ENCODE assay signal across 8 cellular contexts in the genomic region with DNA sequence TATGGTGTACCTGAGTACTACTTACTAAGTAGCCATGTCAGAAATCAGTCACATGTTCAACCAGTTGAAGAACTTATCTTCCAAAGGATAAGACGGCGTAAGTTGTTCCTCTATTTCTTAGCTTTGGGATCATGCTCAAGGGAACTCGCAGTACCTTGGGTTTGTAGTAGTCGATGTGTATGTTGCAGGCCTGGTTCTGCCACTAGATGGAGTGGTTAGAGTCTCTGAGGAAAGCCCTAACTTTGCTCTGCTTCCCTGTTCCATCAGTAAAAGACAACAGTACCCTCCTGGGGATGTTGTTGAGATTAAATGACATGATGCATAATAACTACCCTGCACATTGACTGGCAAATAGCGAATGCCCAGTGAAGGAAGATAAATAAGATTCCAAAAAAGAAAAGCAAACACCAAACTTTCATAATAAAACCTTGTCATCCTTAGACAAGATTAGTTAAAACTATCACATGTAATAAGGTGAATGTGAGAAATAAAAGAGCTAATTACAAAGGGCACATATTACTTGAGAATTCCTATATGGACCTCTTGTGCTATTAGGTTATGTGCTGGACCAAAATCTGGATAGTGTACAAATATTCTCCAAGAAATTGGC.
DNase-seq lines count a peak whose midpoint lies in the region; ATAC-seq and TF ChIP-seq lines count a peak whose summit lies in the region.

No MANE protein-coding gene starts in this region.

- in situ Hi-C loops in GM13976 (cut with MboI; ENCODE audit: low sequenced_read_pairs, unreplicated experiment): no loop called here

- H3K9me3 ChIP-seq in A673 (ENCODE audit: low read depth, low read length, poor library complexity, severe bottlenecking): no peaks in the 10 kb centered on the region
- no peaks in the 10 kb centered on the region for H3K9me3 ChIP-seq in CD8-positive, alpha-beta memory T cell (ENCODE audit: low read length)
- H3K9me3 ChIP-seq in aorta (ENCODE audit: control insufficient read depth, low read length): no peaks in the 10 kb centered on the region

- no peaks in the 10 kb centered on the region for H3K4me1 Mint-ChIP-seq in CD8-positive, alpha-beta memory T cell

- H3K9me3 Mint-ChIP-seq in CD8-positive, alpha-beta memory T cell: no peaks in the 10 kb centered on the region

- H3K4me3 Mint-ChIP-seq in CD8-positive, alpha-beta memory T cell: no peak overlapping the region

- TF ChIP-seq CTCF in A673 (conservative IDR thresholded peaks at IDR 0.05; ENCODE audit: low read depth, low read length) (peak; percentile 54), GM13976 (IDR thresholded peaks at IDR 0.05; ENCODE audit: borderline replicate concordance, control extremely low read depth, extremely low read depth, insufficient read depth, missing control alignments) (peak; percentile 27)

- CTCF ChIA-PET in A673 (lab: Charles Lee): no interaction called here
- CTCF ChIA-PET in CD8-positive, alpha-beta memory T cell (lab: Charles Lee): no interaction called here

- no peaks in the 10 kb centered on the region for H3K36me3 Mint-ChIP-seq in CD8-positive, alpha-beta memory T cell

- intact Hi-C loops in A673 (cut with micrococcal nuclease; ENCODE audit: unreplicated experiment): no loop called here
- intact Hi-C loops in aorta (cut with DNase I): no loop called here

- no peaks in the 10 kb centered on the region for H3K4me1 ChIP-seq in A673 (ENCODE audit: insufficient read depth, low read length, poor library complexity, severe bottlenecking)
- H3K4me1 ChIP-seq in CD8-positive, alpha-beta memory T cell (ENCODE audit: insufficient read depth, low read length): no peaks in the 10 kb centered on the region
- no peaks in the 10 kb centered on the region for H3K4me1 ChIP-seq in aorta (ENCODE audit: control insufficient read depth in 1 of 2, insufficient read depth in 2 of 2, low read length in 2 of 2)

- peak; percentile 40 for DNase-seq in A673 (ENCODE audit: low spot score)
- DNase-seq in GM13976 (ENCODE audit: low spot score): no peak
- DNase-seq in OCI-M1 (lab: John Stamatoyannopoulos, UW): peak; percentile 5
- peak; percentile 3 for DNase-seq in globus pallidus (ENCODE audit: low spot score)
- no peak for DNase-seq in CD8-positive, alpha-beta memory T cell
- DNase-seq in NCI-H1436 treated with DMSO at 0.1 percent for 48 hours (lab: John Stamatoyannopoulos, UW): no peak
- no peak for DNase-seq in aorta

- POLR2A ChIA-PET in A673 (lab: Charles Lee; ENCODE audit: low non-redundant PET): no interaction called here
- POLR2A ChIA-PET in CD8-positive, alpha-beta memory T cell (lab: Charles Lee): no interaction called here

- H3K27me3 Mint-ChIP-seq in CD8-positive, alpha-beta memory T cell: peaks cover 0 to 3% of the 10 kb centered on the region in 2 donors

- WGBS in aorta, 2 donors: 51 to 52% methylated on average over 5 of the region's 5 CpGs

- no peaks in the 10 kb centered on the region for H3K27me3 ChIP-seq in A673 (replicated peaks; ENCODE audit: insufficient read depth, low read depth, low read length, poor library complexity)
- no peaks in the 10 kb centered on the region for H3K27me3 ChIP-seq in CD8-positive, alpha-beta memory T cell (ENCODE audit: insufficient read depth, low read length, poor library complexity, severe bottlenecking)
- H3K27me3 ChIP-seq in aorta (ENCODE audit: control insufficient read depth in 1 of 2, insufficient read depth in 2 of 2, low read length in 1 of 2): no peaks in the 10 kb centered on the region

- no peak overlapping the region for H3K4me3 ChIP-seq in A673 (ENCODE audit: low read depth, low read length, poor library complexity, severe bottlenecking)
- no peak overlapping the region for H3K4me3 ChIP-seq in CD8-positive, alpha-beta memory T cell (ENCODE audit: low read length)
- no peak overlapping the region for H3K4me3 ChIP-seq in aorta (ENCODE audit: low read length in 2 of 2)

- H3K27ac ChIP-seq in A673 (ENCODE audit: low read depth, low read length, poor library complexity, severe bottlenecking) (no peak overlapping the region), aorta (ENCODE audit: low read depth in 1 of 2, low read length in 2 of 2) (no peak overlapping the region)
- no peak overlapping the region for H3K27ac ChIP-seq in CD8-positive, alpha-beta memory T cell (ENCODE audit: low read depth, low read length)

- H3K36me3 ChIP-seq in A673 (ENCODE audit: insufficient read depth, low read length, poor library complexity, severe bottlenecking): no peaks in the 10 kb centered on the region
- no peaks in the 10 kb centered on the region for H3K36me3 ChIP-seq in CD8-positive, alpha-beta memory T cell (ENCODE audit: insufficient read depth, low read length)
- no peaks in the 10 kb centered on the region for H3K36me3 ChIP-seq in aorta (ENCODE audit: control insufficient read depth in 1 of 2, insufficient read depth in 2 of 2, low read length in 1 of 2)

- H3K27ac Mint-ChIP-seq in CD8-positive, alpha-beta memory T cell: no peak overlapping the region

- no peak for ATAC-seq in activated CD4-positive, CD25-positive, alpha-beta regulatory T cell treated with anti-CD3 and anti-CD28 coated beads, Interleukin-2, amount 50 U/mL, for 24 hours
- ATAC-seq in aorta (ENCODE audit: low FRiP score): no peak

- BruUV-seq in A673 (replicated peaks; lab: Mats Ljungman, UMichigan): no TSS peak

Comparison
In these comparisons a context has a peak if more than half of its experiments do, and no peak if none do; other contexts are left out.
1. DNase-seq: peak in A673 (single experiment), OCI-M1 (single experiment) and globus pallidus (single experiment); none in GM13976 (single experiment), CD8-positive, alpha-beta memory T cell (0 of 5), NCI-H1436 treated with DMSO at 0.1 percent for 48 hours (single experiment) and aorta (0 of 2).